In the genomic region with DNA sequence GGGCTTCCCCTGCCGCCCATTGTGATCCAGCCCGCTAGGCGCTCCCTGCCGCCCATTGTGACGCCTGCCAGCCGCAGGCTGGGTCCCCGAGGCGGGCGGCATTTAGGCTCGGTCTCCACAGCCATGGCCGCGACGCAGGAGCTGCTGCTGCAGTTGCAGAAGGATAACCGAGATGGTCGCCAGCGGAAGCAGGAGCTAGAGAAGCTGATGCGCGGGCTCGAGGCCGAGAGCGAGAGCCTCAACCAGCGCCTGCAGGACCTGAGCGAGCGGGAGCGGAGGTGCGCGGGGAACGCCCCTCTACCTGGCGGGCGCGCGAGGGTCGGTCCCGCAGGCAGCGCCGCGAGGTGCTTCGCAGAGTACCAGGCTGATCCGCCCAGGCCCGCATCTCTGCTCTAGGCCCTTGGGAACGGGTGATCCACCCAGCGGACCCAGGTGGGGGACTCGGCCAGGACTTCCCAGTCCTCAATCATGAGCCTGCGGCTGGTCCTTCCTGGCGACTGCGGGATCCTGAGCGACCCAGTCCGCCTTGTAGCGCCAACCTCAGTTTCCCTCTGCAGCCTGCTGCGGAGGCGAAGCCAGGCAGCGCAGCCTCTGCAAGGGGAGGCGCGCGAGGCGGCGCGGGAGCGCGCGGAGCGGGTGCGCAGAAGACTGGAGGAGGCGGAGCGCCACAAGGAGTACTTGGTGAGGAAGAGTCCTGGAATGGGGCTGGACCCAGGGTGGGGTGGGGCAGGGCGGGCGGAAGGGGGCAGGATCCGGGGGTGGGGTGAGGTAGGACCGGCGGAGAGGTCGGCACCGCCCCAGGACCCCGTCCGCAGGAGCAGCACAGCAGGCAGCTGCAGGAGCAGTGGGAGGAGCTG, we compare ENCODE assay signal across 7 cellular contexts. TPM values are rescaled to one million over a fixed set of nuclear protein-coding genes. Genes with fewer than 3 reads are reported as not detected.
DNase-seq lines count a peak whose midpoint lies in the region; ATAC-seq, FAIRE-seq and TF ChIP-seq lines count a peak whose summit lies in the region.
"Not testable (repeated sequence)": the region's sequence is repeated elsewhere in the genome, so short reads cannot be mapped to it uniquely, and the experiment has no call there.

TMEM191C (plus strand) TSS at position 51 of the 857 bp plus-strand sequence; CDS start at position 124, 73 bp downstream.

- not testable (repeated sequence) for H3K27me3 Mint-ChIP-seq in activated naive CD4-positive, alpha-beta T cell treated with anti-CD3 and anti-CD28 coated beads for 36 hours (ENCODE audit: low read depth); endothelial cell (ENCODE audit: unreplicated experiment)

- CTCF ChIA-PET in activated naive CD4-positive, alpha-beta T cell treated with anti-CD3 and anti-CD28 coated beads for 36 hours (lab: Charles Lee), result not testable (repeated sequence)

- peak within 1 kb of the TSS in 1 of 2 donors; percentile 61 for H3K27ac ChIP-seq in left lung
- H3K27ac ChIP-seq in rectal smooth muscle tissue (ENCODE audit: low read depth, low read length), result not testable (repeated sequence)

- H3K4me3 Mint-ChIP-seq in activated naive CD4-positive, alpha-beta T cell treated with anti-CD3 and anti-CD28 coated beads for 36 hours, result peak within 1 kb of the TSS; percentile 81
- H3K4me3 Mint-ChIP-seq in endothelial cell (ENCODE audit: unreplicated experiment), result peak within 1 kb of the TSS; percentile 80

- peak; percentile 15 for ATAC-seq in HG02588 (IDR thresholded peaks at IDR 0.05; ENCODE audit: unreplicated experiment)
- peak; percentile 4 for ATAC-seq in left lung

- H3K4me3 ChIP-seq in MG63 (peak within 1 kb of the TSS; percentile 39), left lung (peak within 1 kb of the TSS in 1 of 2 donors; percentile 40), rectal smooth muscle tissue (ENCODE audit: low read length) (peak within 1 kb of the TSS; percentile 40)

- not testable (repeated sequence) for H3K9me3 Mint-ChIP-seq in activated naive CD4-positive, alpha-beta T cell treated with anti-CD3 and anti-CD28 coated beads for 36 hours; endothelial cell (ENCODE audit: unreplicated experiment)

- H3K36me3 ChIP-seq in MG63; left lung; rectal smooth muscle tissue (ENCODE audit: control insufficient read depth, insufficient read depth, low read length): not testable (repeated sequence)

- TF ChIP-seq CTCF in endothelial cell (IDR thresholded peaks at IDR 0.05; ENCODE audit: unreplicated experiment); left lung (IDR thresholded peaks at IDR 0.05): not testable (repeated sequence)

- intact Hi-C loops in activated naive CD4-positive, alpha-beta T cell treated with anti-CD3 and anti-CD28 coated beads for 36 hours (cut with micrococcal nuclease); left lung (cut with DNase I): not testable (repeated sequence)

- H3K4me1 ChIP-seq in left lung; rectal smooth muscle tissue (ENCODE audit: control insufficient read depth, insufficient read depth, low read length): not testable (repeated sequence)

- not testable (repeated sequence) for H3K27me3 ChIP-seq in MG63; left lung; rectal smooth muscle tissue (ENCODE audit: control insufficient read depth, insufficient read depth, low read length)

- peak; percentile 77 for FAIRE-seq in GM18507 (lab: Jason Lieb, UNC)

- not testable (repeated sequence) for H3K36me3 Mint-ChIP-seq in activated naive CD4-positive, alpha-beta T cell treated with anti-CD3 and anti-CD28 coated beads for 36 hours (ENCODE audit: low read depth); endothelial cell (ENCODE audit: low read depth, unreplicated experiment)

- not testable (repeated sequence) for DNase-seq in GM18507 (ENCODE audit: extremely low spot score, insufficient read length, low read depth); MG63; activated naive CD4-positive, alpha-beta T cell treated with anti-CD3 and anti-CD28 coated beads for 36 hours; endothelial cell (ENCODE audit: low spot score); left lung

- H3K27ac Mint-ChIP-seq in activated naive CD4-positive, alpha-beta T cell treated with anti-CD3 and anti-CD28 coated beads for 36 hours, result peak within 1 kb of the TSS; percentile 74
- H3K27ac Mint-ChIP-seq in endothelial cell (ENCODE audit: unreplicated experiment), result not testable (repeated sequence)

- H3K9me3 ChIP-seq in MG63, left lung: not testable (repeated sequence)

- H3K9ac ChIP-seq in rectal smooth muscle tissue (ENCODE audit: low read length), result not testable (repeated sequence)

- not testable (repeated sequence) for H3K4me1 Mint-ChIP-seq in activated naive CD4-positive, alpha-beta T cell treated with anti-CD3 and anti-CD28 coated beads for 36 hours (ENCODE audit: low read depth); endothelial cell (ENCODE audit: unreplicated experiment)

RNA-seq across cellular contexts. Expression of gene TMEM191C, which starts in this region (rescaled TPM):
- total RNA-seq in MG63 (2014; rRNA removed; shearing (Covaris generic); ENCODE audit: low replicate concordance), result 0.30 TPM in 1 of 2 replicates, not detected in the other
- under 1 TPM in 1 of 2 experiments, not detected in 1; 0.22 TPM for total RNA-seq in activated naive CD4-positive, alpha-beta T cell treated with anti-CD3 and anti-CD28 coated beads for 36 hours
- total RNA-seq in endothelial cell (ENCODE audit: unreplicated experiment) (0.92 TPM), left lung (1 to 10 TPM; 1.6 to 1.8 TPM)
